ENCODE assay signal across 26 cellular contexts in genomic region chr9:115276621-115277020, GRCh38.
A peak's percentile ranks its signal among the peaks of the same experiment; 100 is the strongest.
DNase-seq lines count a peak whose midpoint lies in the region; ATAC-seq and TF ChIP-seq lines count a peak whose summit lies in the region.
"Had no signal": no experiment of that assay in that cellular context is flagged by ENCODE, and none has a peak within 500 bp of the region (broad histone marks: within the 10 kb centered on the region; RNA-seq: fewer than 3 reads in every experiment).

No MANE protein-coding gene starts in this region.

- CTCF ChIA-PET in MCF 10A (lab: Yijun Ruan, JAX): interaction anchor here (0.5 to 1.1 kb wide), 3 partner anchors 11 to 624 kb away, joined by 3 to 6 read pairs (median 3); no protein-coding TSS in a partner anchor
- CTCF ChIA-PET in activated naive CD4-positive, alpha-beta T cell treated with anti-CD3 and anti-CD28 coated beads for 36 hours (lab: Charles Lee): no interaction called here

- DNase-seq in MCF 10A (ENCODE audit: unreplicated experiment): peak; percentile 17
- DNase-seq in breast epithelium (ENCODE audit: low spot score in 2 of 2): no peak
- peak; percentile 44 for DNase-seq in amniotic epithelial cell (ENCODE audit: low read depth)
- DNase-seq in fibroblast of the aortic adventitia (ENCODE audit: low read depth): peak; percentile 39
- no peak for DNase-seq in activated naive CD4-positive, alpha-beta T cell treated with anti-CD3 and anti-CD28 coated beads for 36 hours
- no peak for DNase-seq in GM19240 (ENCODE audit: insufficient read length, low spot score)
- DNase-seq in NCI-H1930 (lab: John Stamatoyannopoulos, UW): no peak
- DNase-seq: activated CD4-positive, alpha-beta T cell treated with anti-CD3 and anti-CD28 coated beads, Interleukin-2, amount 50 U/mL, for 48 hours; activated CD4-positive, CD25-positive, alpha-beta regulatory T cell; activated T-cell treated with anti-CD3 and anti-CD28 coated beads, Interleukin-2, amount 50 U/mL, for 72 hours; adrenal gland; Caco-2; colonic mucosa; effector CD4-positive, alpha-beta T cell; NCI-H146; NCI-H510A treated with DMSO at 0.1 percent for 48 hours; posterior cingulate gyrus; right cardiac atrium; stimulated activated CD4-positive, alpha-beta T cell treated with anti-CD3 and anti-CD28 coated beads, Interleukin-1b, Interleukin-23, amount 100 ng/mL, for 48 hours; stimulated activated naive CD8-positive, alpha-beta T cell treated with anti-CD3 and anti-CD28 coated beads, Interleukin-15, Interleukin-2, amounts not matched to agents 100 U/mL and 50 U/mL, for 24 hours; T-helper 1 cell had no signal

- no peak overlapping the region for H3K4me3 Mint-ChIP-seq in MCF 10A (ENCODE audit: unreplicated experiment)
- H3K4me3 Mint-ChIP-seq in activated naive CD4-positive, alpha-beta T cell treated with anti-CD3 and anti-CD28 coated beads for 36 hours: no peak overlapping the region
- H3K4me3 Mint-ChIP-seq: activated T-cell treated with anti-CD3 and anti-CD28 coated beads, Interleukin-2, amount 50 U/mL, for 72 hours; CD14-positive monocyte had no signal

- no peaks in the 10 kb centered on the region for H3K9me3 Mint-ChIP-seq in MCF 10A (ENCODE audit: unreplicated experiment)
- H3K9me3 Mint-ChIP-seq in activated naive CD4-positive, alpha-beta T cell treated with anti-CD3 and anti-CD28 coated beads for 36 hours: no peaks in the 10 kb centered on the region

- H3K27ac Mint-ChIP-seq in MCF 10A (ENCODE audit: low read depth, unreplicated experiment): no peak overlapping the region
- no peak overlapping the region for H3K27ac Mint-ChIP-seq in activated naive CD4-positive, alpha-beta T cell treated with anti-CD3 and anti-CD28 coated beads for 36 hours
- H3K27ac Mint-ChIP-seq: activated T-cell treated with anti-CD3 and anti-CD28 coated beads, Interleukin-2, amount 50 U/mL, for 72 hours; CD14-positive monocyte had no signal

- H3K27ac ChIP-seq in breast epithelium: no peak overlapping the region
- H3K27ac ChIP-seq: 22Rv1, adrenal gland, cardiac muscle cell, colonic mucosa, HL-60 had no signal

- no peaks in the 10 kb centered on the region for H3K4me1 Mint-ChIP-seq in MCF 10A (ENCODE audit: insufficient read depth, unreplicated experiment)
- no peaks in the 10 kb centered on the region for H3K4me1 Mint-ChIP-seq in activated naive CD4-positive, alpha-beta T cell treated with anti-CD3 and anti-CD28 coated beads for 36 hours (ENCODE audit: low read depth)
- H3K4me1 Mint-ChIP-seq: CD14-positive monocyte had no signal

- ATAC-seq in GM18909 (IDR thresholded peaks at IDR 0.05; ENCODE audit: poor library complexity, unreplicated experiment): no peak
- ATAC-seq: activated T-cell treated with anti-CD3 and anti-CD28 coated beads, Interleukin-2, amount 50 U/mL, for 72 hours; right cardiac atrium; stimulated activated naive CD8-positive, alpha-beta T cell treated with anti-CD3 and anti-CD28 coated beads, Interleukin-15, Interleukin-2, amounts not matched to agents 100 U/mL and 50 U/mL, for 24 hours had no signal

- no peaks in the 10 kb centered on the region for H3K36me3 ChIP-seq in breast epithelium
- H3K36me3 ChIP-seq: adrenal gland, cardiac muscle cell, colonic mucosa had no signal

- H3K27me3 ChIP-seq in breast epithelium: no peaks in the 10 kb centered on the region
- H3K27me3 ChIP-seq: adrenal gland, cardiac muscle cell, colonic mucosa had no signal

- no peak for TF ChIP-seq CTCF in MCF 10A (IDR thresholded peaks at IDR 0.05; ENCODE audit: unreplicated experiment)
- TF ChIP-seq CTCF in breast epithelium (IDR thresholded peaks at IDR 0.05): no peak
- TF ChIP-seq CTCF in fibroblast of the aortic adventitia (IDR thresholded peaks at IDR 0.05; ENCODE audit: insufficient read depth, low read length): no peak

- H3K4me3 ChIP-seq in breast epithelium (no peak overlapping the region), fibroblast of the aortic adventitia (ENCODE audit: low read depth, low read length) (no peak overlapping the region)
- H3K4me3 ChIP-seq: adrenal gland, cardiac muscle cell, colonic mucosa had no signal

- POLR2A ChIA-PET in MCF 10A (lab: Yijun Ruan, JAX): interaction anchor here (1.2 kb wide), 1 partner anchor 11 kb away, joined by 4 read pairs; no protein-coding TSS in a partner anchor

- TF ChIP-seq POLR2A in breast epithelium (IDR thresholded peaks at IDR 0.05): no peak

- H3K9me3 ChIP-seq in breast epithelium: no peaks in the 10 kb centered on the region
- H3K9me3 ChIP-seq: adrenal gland, Caco-2, colonic mucosa had no signal

- H3K4me1 ChIP-seq in breast epithelium: no peaks in the 10 kb centered on the region
- H3K4me1 ChIP-seq: adrenal gland, Caco-2, colonic mucosa had no signal

- BruUV-seq in MCF 10A (replicated peaks; lab: Mats Ljungman, UMichigan): no TSS peak

- intact Hi-C loops in MCF 10A (cut with micrococcal nuclease): no loop called here
- intact Hi-C loops in breast epithelium (cut with DNase I; ENCODE audit: low total_unique reads): no loop called here
- intact Hi-C loops in activated naive CD4-positive, alpha-beta T cell treated with anti-CD3 and anti-CD28 coated beads for 36 hours (cut with micrococcal nuclease): no loop called here

- H3K36me3 Mint-ChIP-seq in MCF 10A (ENCODE audit: insufficient read depth, unreplicated experiment): no peaks in the 10 kb centered on the region
- no peaks in the 10 kb centered on the region for H3K36me3 Mint-ChIP-seq in activated naive CD4-positive, alpha-beta T cell treated with anti-CD3 and anti-CD28 coated beads for 36 hours (ENCODE audit: low read depth)
- H3K36me3 Mint-ChIP-seq: CD14-positive monocyte had no signal

- H3K27me3 Mint-ChIP-seq in MCF 10A (ENCODE audit: insufficient read depth, unreplicated experiment): no peaks in the 10 kb centered on the region
- peaks cover 17% of the 10 kb centered on the region for H3K27me3 Mint-ChIP-seq in activated naive CD4-positive, alpha-beta T cell treated with anti-CD3 and anti-CD28 coated beads for 36 hours (ENCODE audit: low read depth)

Comparison
In these comparisons a context has a peak if more than half of its experiments do, and no peak if none do; other contexts are left out.
1. DNase-seq: peak in MCF 10A (single experiment), amniotic epithelial cell (single experiment) and fibroblast of the aortic adventitia (single experiment); none in breast epithelium (0 of 2), activated naive CD4-positive, alpha-beta T cell treated with anti-CD3 and anti-CD28 coated beads for 36 hours (single experiment), GM19240 (single experiment) and NCI-H1930 (0 of 2).